8 cellular contexts compared by ENCODE assay signal in genomic region chr11:56841210-56841810, GRCh38.
DNase-seq lines count a peak whose midpoint lies in the region; ATAC-seq and TF ChIP-seq lines count a peak whose summit lies in the region.

No MANE protein-coding gene starts in this region.

- TF ChIP-seq CTCF in ascending aorta (IDR thresholded peaks at IDR 0.05) (peak; percentile 37 to 62 (median 45)), smooth muscle cell (IDR thresholded peaks at IDR 0.05; ENCODE audit: borderline replicate concordance, insufficient read depth, poor library complexity, severe bottlenecking) (peak; percentile 79)

- H3K27ac ChIP-seq in ascending aorta (no peak overlapping the region), smooth muscle cell (ENCODE audit: low read depth) (no peak overlapping the region)

- peak overlapping the region; percentile 56 for H3K4me2 ChIP-seq in smooth muscle cell

- no peaks in the 10 kb centered on the region for H3K79me2 ChIP-seq in smooth muscle cell (ENCODE audit: low read depth)

- no peak overlapping the region for H3K4me3 ChIP-seq in ascending aorta
- H3K4me3 ChIP-seq in smooth muscle cell = peak overlapping the region; percentile 15

- DNase-seq in A172 (ENCODE audit: low spot score) = peak; percentile 68
- peak; percentile 60 for DNase-seq in ELF-1 (ENCODE audit: low read depth, low spot score)
- peak; percentile 48 for DNase-seq in NCI-H446 treated with DMSO at 0.1 percent for 48 hours (lab: John Stamatoyannopoulos, UW)
- no peak for DNase-seq in ascending aorta (ENCODE audit: low spot score in 2 of 2)
- peak; percentile 15 for DNase-seq in hepatic stellate cell (ENCODE audit: low spot score)
- no peak for DNase-seq in smooth muscle cell (lab: John Stamatoyannopoulos, UW; ENCODE audit: unreplicated experiment)

- H3F3A ChIP-seq in smooth muscle cell (ENCODE audit: low read depth) = no peaks in the 10 kb centered on the region

- H3K36me3 ChIP-seq in ascending aorta = no peaks in the 10 kb centered on the region
- H3K36me3 ChIP-seq in smooth muscle cell (ENCODE audit: low read depth) = no peaks in the 10 kb centered on the region

- intact Hi-C loops in ascending aorta (cut with DNase I) = loop anchor here (1.0 to 5.0 kb wide), 3 partner anchors 408 to 506 kb away; no protein-coding TSS in a partner anchor

- no peaks in the 10 kb centered on the region for H3K27me3 ChIP-seq in ascending aorta
- no peaks in the 10 kb centered on the region for H3K27me3 ChIP-seq in smooth muscle cell (ENCODE audit: low read depth)

- H3K9me3 ChIP-seq in ascending aorta (no peaks in the 10 kb centered on the region), smooth muscle cell (replicated peaks; ENCODE audit: low read depth) (no peaks in the 10 kb centered on the region)

- no peak overlapping the region for H3K9ac ChIP-seq in smooth muscle cell (ENCODE audit: low read depth)

- H3K4me1 ChIP-seq in ascending aorta = no peaks in the 10 kb centered on the region
- H3K4me1 ChIP-seq in smooth muscle cell (ENCODE audit: low read depth) = no peaks in the 10 kb centered on the region

- peak overlapping the region; percentile 21 for H2AFZ ChIP-seq in smooth muscle cell (ENCODE audit: low read depth)

- ATAC-seq in HG02981 (IDR thresholded peaks at IDR 0.05; ENCODE audit: unreplicated experiment) (peak; percentile 63), HG03354 (IDR thresholded peaks at IDR 0.05; ENCODE audit: poor library complexity, severe bottlenecking, unreplicated experiment) (no peak)

- H4K20me1 ChIP-seq in smooth muscle cell (ENCODE audit: low read depth) = no peaks in the 10 kb centered on the region

- WGBS in smooth muscle cell (ENCODE audit: low lambda C conversion rate) = 22% methylated on average over 8 of the region's 8 CpGs

Comparison
In these comparisons a context has a peak if more than half of its experiments do, and no peak if none do; other contexts are left out.
1. DNase-seq: peak in A172 (single experiment), ELF-1 (single experiment), NCI-H446 treated with DMSO at 0.1 percent for 48 hours (single experiment) and hepatic stellate cell (single experiment); none in ascending aorta (0 of 2) and smooth muscle cell (single experiment).